8 cellular contexts compared by ENCODE assay signal in genomic region chr2:73177645-73178255, GRCh38. TPM values are rescaled to one million over a fixed set of nuclear protein-coding genes. Genes with fewer than 3 reads are reported as not detected.
DNase-seq lines count a peak whose midpoint lies in the region; ATAC-seq lines count a peak whose summit lies in the region.

No MANE protein-coding gene starts in this region.

- intact Hi-C loops in activated CD4-positive, alpha-beta memory T cell treated with anti-CD3 and anti-CD28 coated beads for 36 hours (cut with micrococcal nuclease) = loop anchor here (1.0 to 5.0 kb wide), 10 partner anchors 14 to 405 kb away; partner anchors contain the start of genes CCT7, EGR4 and RAB11FIP5

- H3K27ac Mint-ChIP-seq in stimulated activated naive CD8-positive, alpha-beta T cell treated with anti-CD3 and anti-CD28 coated beads, Interleukin-15, Interleukin-2, amounts not matched to agents 100 ng/mL and 50 ng/mL, for 24 hours = no peak overlapping the region
- no peak overlapping the region for H3K27ac Mint-ChIP-seq in activated CD4-positive, alpha-beta memory T cell treated with anti-CD3 and anti-CD28 coated beads for 36 hours

- H3K4me3 Mint-ChIP-seq in stimulated activated naive CD8-positive, alpha-beta T cell treated with anti-CD3 and anti-CD28 coated beads, Interleukin-15, Interleukin-2, amounts not matched to agents 100 ng/mL and 50 ng/mL, for 24 hours = peak overlapping the region; percentile 82
- peak overlapping the region; percentile 77 for H3K4me3 Mint-ChIP-seq in activated CD4-positive, alpha-beta memory T cell treated with anti-CD3 and anti-CD28 coated beads for 36 hours

- POLR2A ChIA-PET in activated CD4-positive, alpha-beta memory T cell treated with anti-CD3 and anti-CD28 coated beads for 36 hours (lab: Charles Lee) = interaction anchor here (1.0 to 1.7 kb wide), 4 partner anchors 35 to 106 kb away, joined by 3 to 4 read pairs (median 4); partner anchors contain the start of genes CCT7, PRADC1 and SFXN5

- H3K9me3 Mint-ChIP-seq in stimulated activated naive CD8-positive, alpha-beta T cell treated with anti-CD3 and anti-CD28 coated beads, Interleukin-15, Interleukin-2, amounts not matched to agents 100 ng/mL and 50 ng/mL, for 24 hours = no peaks in the 10 kb centered on the region
- H3K9me3 Mint-ChIP-seq in activated CD4-positive, alpha-beta memory T cell treated with anti-CD3 and anti-CD28 coated beads for 36 hours = no peaks in the 10 kb centered on the region

- H3K36me3 Mint-ChIP-seq in stimulated activated naive CD8-positive, alpha-beta T cell treated with anti-CD3 and anti-CD28 coated beads, Interleukin-15, Interleukin-2, amounts not matched to agents 100 ng/mL and 50 ng/mL, for 24 hours (ENCODE audit: low read depth) = no peaks in the 10 kb centered on the region
- H3K36me3 Mint-ChIP-seq in activated CD4-positive, alpha-beta memory T cell treated with anti-CD3 and anti-CD28 coated beads for 36 hours = no peaks in the 10 kb centered on the region

- ATAC-seq in stimulated activated naive CD8-positive, alpha-beta T cell treated with anti-CD3 and anti-CD28 coated beads, Interleukin-15, Interleukin-2, amounts not matched to agents 100 U/mL and 50 U/mL, for 24 hours = no peak
- ATAC-seq in left lobe of liver (peak; percentile 1), HG03139 (IDR thresholded peaks at IDR 0.05; ENCODE audit: unreplicated experiment) (no peak), HG03439 (IDR thresholded peaks at IDR 0.05; ENCODE audit: unreplicated experiment) (no peak)

- peaks cover 46% of the 10 kb centered on the region for H3K27me3 Mint-ChIP-seq in stimulated activated naive CD8-positive, alpha-beta T cell treated with anti-CD3 and anti-CD28 coated beads, Interleukin-15, Interleukin-2, amounts not matched to agents 100 ng/mL and 50 ng/mL, for 24 hours
- peaks cover 31% of the 10 kb centered on the region for H3K27me3 Mint-ChIP-seq in activated CD4-positive, alpha-beta memory T cell treated with anti-CD3 and anti-CD28 coated beads for 36 hours

- CTCF ChIA-PET in activated CD4-positive, alpha-beta memory T cell treated with anti-CD3 and anti-CD28 coated beads for 36 hours (lab: Charles Lee) = interaction anchor here (0.6 to 6.4 kb wide), 59 partner anchors 8 to 408 kb away, joined by 3 to 158 read pairs (median 6); partner anchors contain the start of genes CCT7, EMX1, NOTO and PRADC1

- H3K4me1 Mint-ChIP-seq in stimulated activated naive CD8-positive, alpha-beta T cell treated with anti-CD3 and anti-CD28 coated beads, Interleukin-15, Interleukin-2, amounts not matched to agents 100 ng/mL and 50 ng/mL, for 24 hours (ENCODE audit: low read depth) = peaks cover 27% of the 10 kb centered on the region
- peaks cover 25% of the 10 kb centered on the region for H3K4me1 Mint-ChIP-seq in activated CD4-positive, alpha-beta memory T cell treated with anti-CD3 and anti-CD28 coated beads for 36 hours (ENCODE audit: low read depth)

- no peak for DNase-seq in stimulated activated naive CD8-positive, alpha-beta T cell treated with anti-CD3 and anti-CD28 coated beads, Interleukin-15, Interleukin-2, amounts not matched to agents 100 U/mL and 50 U/mL, for 24 hours
- DNase-seq in activated CD4-positive, alpha-beta memory T cell treated with anti-CD3 and anti-CD28 coated beads for 36 hours = no peak
- DNase-seq in left lobe of liver (ENCODE audit: low spot score) = no peak
- DNase-seq in glomerular visceral epithelial cell (ENCODE audit: extremely low spot score) = no peak
- no peak for DNase-seq in stimulated activated CD8-positive, alpha-beta memory T cell treated with anti-CD3 and anti-CD28 coated beads, Interleukin-4, amount 100 ng/mL, for 48 hours

RNA-seq across cellular contexts. Expression of gene NOTO, which starts 24.6 kb away (rescaled TPM):
- not detected for total RNA-seq in activated CD4-positive, alpha-beta memory T cell treated with anti-CD3 and anti-CD28 coated beads for 36 hours
- total RNA-seq in left lobe of liver = not detected

RNA-seq across cellular contexts. Expression of gene SMYD5, which starts 36.3 kb away (rescaled TPM):
- 10 to 100 TPM; 40.0 to 42.0 TPM for total RNA-seq in activated CD4-positive, alpha-beta memory T cell treated with anti-CD3 and anti-CD28 coated beads for 36 hours
- 6.0 TPM for total RNA-seq in left lobe of liver

RNA-seq across cellular contexts. Expression of gene PRADC1, which starts 55.3 kb away (rescaled TPM):
- total RNA-seq in activated CD4-positive, alpha-beta memory T cell treated with anti-CD3 and anti-CD28 coated beads for 36 hours = 10 to 100 TPM; 12.9 to 13.6 TPM
- total RNA-seq in left lobe of liver = 24.4 TPM

RNA-seq across cellular contexts. Expression of gene CCT7, which starts 56.4 kb away (rescaled TPM):
- total RNA-seq in activated CD4-positive, alpha-beta memory T cell treated with anti-CD3 and anti-CD28 coated beads for 36 hours = 100 to 1,000 TPM; 499 to 541 TPM
- total RNA-seq in left lobe of liver = 93.7 TPM
